Comparison of ENCODE assay signal across 6 cellular contexts in the genomic region with DNA sequence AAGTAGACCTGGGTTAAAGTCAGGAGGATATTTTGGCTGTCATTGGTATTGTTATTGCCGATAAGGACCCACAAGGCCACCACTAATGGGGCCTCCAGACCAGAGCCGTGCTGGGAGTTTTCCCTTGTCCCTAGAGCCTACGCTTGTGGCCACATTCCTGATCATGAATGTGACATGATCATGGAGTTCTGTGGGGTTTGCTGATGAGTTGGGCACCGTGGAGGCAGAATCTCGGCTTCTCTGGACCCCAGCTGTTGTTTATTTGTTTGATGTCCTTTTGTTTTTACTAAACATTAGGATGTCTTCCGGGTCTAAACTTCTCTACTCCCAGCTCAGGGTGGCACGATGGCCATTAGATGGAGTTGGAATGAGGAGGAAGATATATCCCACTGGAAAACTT.
"Had no signal": no experiment of that assay in that cellular context is flagged by ENCODE, and none has a peak within 500 bp of the region (broad histone marks: within the 10 kb centered on the region; RNA-seq: fewer than 3 reads in every experiment).

No MANE protein-coding gene starts in this region.

- DNase-seq: activated CD4-positive, alpha-beta T cell treated with anti-CD3 and anti-CD28 coated beads, Interleukin-2, amount 50 U/mL, for 1 hour; activated naive CD4-positive, alpha-beta T cell treated with anti-CD3 and anti-CD28 coated beads for 36 hours; nephron progenitor cell; T-helper 2 cell had no signal

- ATAC-seq: activated T-helper 17 cell treated with anti-CD3 and anti-CD28 coated beads, Interleukin-2, amount 50 U/mL, for 72 hours; sciatic nerve had no signal
